In genomic region chrX:74291964-74292891, GRCh38 we compare ENCODE assay signal across 1 cellular context.
TF ChIP-seq lines count a peak whose summit lies in the region.

No MANE protein-coding gene starts in this region.

TF ChIP-seq in HepG2, 621 proteins besides CTCF, POLR2A, EP300 and RAD21 (continued from another document and continues in another):
- TF ChIP-seq ZNF609 (CRISPR knock-in tag; IDR thresholded peaks at IDR 0.05; ENCODE audit: borderline replicate concordance) (no peak), TOPORS (CRISPR knock-in tag; IDR thresholded peaks at IDR 0.05) (no peak), ZNF253 (CRISPR knock-in tag; IDR thresholded peaks at IDR 0.05; ENCODE audit: borderline replicate concordance) (no peak), ZNF326 (CRISPR knock-in tag; IDR thresholded peaks at IDR 0.05; ENCODE audit: borderline replicate concordance) (no peak), ZNF556 (CRISPR knock-in tag; IDR thresholded peaks at IDR 0.05; ENCODE audit: borderline replicate concordance) (no peak), THAP9 (CRISPR knock-in tag; IDR thresholded peaks at IDR 0.05; ENCODE audit: borderline replicate concordance) (no peak), HOXA5 (CRISPR knock-in tag; IDR thresholded peaks at IDR 0.05) (no peak), ZNF318 (CRISPR knock-in tag; IDR thresholded peaks at IDR 0.05) (no peak), SRSF4 (IDR thresholded peaks at IDR 0.05; ENCODE audit: low read depth, low read length, poor library complexity, severe bottlenecking) (no peak), XRCC5 (optimal IDR thresholded peaks at IDR 0.05; ENCODE audit: low read length) (no peak), SOX13 (IDR thresholded peaks at IDR 0.05) (no peak), SOX13 (CRISPR knock-in tag; conservative IDR thresholded peaks at IDR 0.05 in 1 of 2, IDR thresholded peaks at IDR 0.05 in 1 of 2) (no peak), ZNF260 (CRISPR knock-in tag; IDR thresholded peaks at IDR 0.05; ENCODE audit: borderline replicate concordance, low read depth) (no peak), ZNF12 (CRISPR knock-in tag; IDR thresholded peaks at IDR 0.05) (no peak), CEBPG (CRISPR knock-in tag; IDR thresholded peaks at IDR 0.05) (0 out of 2 replicates have a peak, but pooled peaks have one; percentile 19), ZNF572 (CRISPR knock-in tag; IDR thresholded peaks at IDR 0.05) (no peak), ZNF337 (CRISPR knock-in tag; IDR thresholded peaks at IDR 0.05; ENCODE audit: borderline replicate concordance, low read depth) (no peak), ZNF7 (CRISPR knock-in tag; IDR thresholded peaks at IDR 0.05) (no peak), PAXIP1 (CRISPR knock-in tag; conservative IDR thresholded peaks at IDR 0.05) (no peak), ZBTB49 (CRISPR knock-in tag; IDR thresholded peaks at IDR 0.05; ENCODE audit: borderline replicate concordance) (no peak), PAF1 (CRISPR knock-in tag; IDR thresholded peaks at IDR 0.05) (no peak), ZNF839 (CRISPR knock-in tag; IDR thresholded peaks at IDR 0.05; ENCODE audit: borderline replicate concordance) (no peak), ETV6 (CRISPR knock-in tag; conservative IDR thresholded peaks at IDR 0.05) (0 out of 2 replicates have a peak, but pooled peaks have one; percentile 31)
